8 cellular contexts compared by ENCODE assay signal in genomic region chr7:73931502-73931901, GRCh38.
"Had no signal": no experiment of that assay in that cellular context is flagged by ENCODE, and none has a peak within 500 bp of the region (broad histone marks: within the 10 kb centered on the region; RNA-seq: fewer than 3 reads in every experiment).

No MANE protein-coding gene starts in this region.

- H3K36me3 ChIP-seq: HAP-1 had no signal

- DNase-seq: GM23248, GOT3, H7, IMR-90, KBM-7 had no signal

- H3K4me3 ChIP-seq: GM23248, HAP-1 had no signal

- H3K9me3 ChIP-seq: HAP-1 had no signal

- H3K4me1 ChIP-seq: HAP-1 had no signal

- ATAC-seq: HCT116 had no signal

- H3K27ac ChIP-seq: GM23248, KMS-11 had no signal
